8 cellular contexts compared by ENCODE assay signal in the genomic region with DNA sequence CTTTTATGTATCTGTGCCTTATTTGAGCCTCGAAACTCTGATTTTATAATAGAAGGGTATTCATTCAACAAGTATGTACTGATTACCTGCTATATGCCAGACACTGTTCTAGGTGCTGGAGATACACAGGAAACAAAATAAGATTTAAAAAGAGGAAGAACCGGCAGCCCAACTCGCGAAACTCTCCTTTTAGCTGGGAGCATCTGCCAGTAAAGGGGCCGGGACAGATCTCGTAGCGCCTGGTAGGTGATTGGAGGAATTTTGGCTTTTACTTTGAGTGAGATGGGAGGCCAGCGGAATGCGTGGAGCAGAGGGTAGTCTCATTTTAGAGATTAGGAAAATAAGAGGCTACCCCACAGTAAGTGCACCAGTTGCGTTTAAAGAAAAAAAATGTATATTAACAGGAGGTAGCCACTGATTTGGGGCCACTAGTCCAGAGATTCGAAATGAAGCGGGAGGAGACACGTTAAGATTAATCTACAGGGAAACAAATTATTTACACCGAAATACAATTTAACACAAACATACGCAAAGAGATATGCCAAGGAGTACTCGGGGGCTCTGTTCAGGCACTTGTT. TPM values are rescaled to one million over a fixed set of nuclear protein-coding genes. Genes with fewer than 3 reads are reported as not detected.
DNase-seq lines count a peak whose midpoint lies in the region; ATAC-seq and TF ChIP-seq lines count a peak whose summit lies in the region.

No MANE protein-coding gene starts in this region.

- in situ Hi-C loops in astrocyte of the cerebellum (cut with HindIII; ENCODE audit: low sequenced_read_pairs), result loop anchor here (25.0 kb wide), 1 partner anchor 596 kb away; no protein-coding TSS in a partner anchor

- H3K4me3 Mint-ChIP-seq in CD8-positive, alpha-beta T cell, result peak overlapping the region; percentile 92

- H3K4me1 ChIP-seq in CD8-positive, alpha-beta T cell (ENCODE audit: insufficient read depth, low read length), result peaks cover 27% of the 10 kb centered on the region

- ATAC-seq in CD8-positive, alpha-beta T cell, result peak; percentile 25
- ATAC-seq in GM19043 (IDR thresholded peaks at IDR 0.05; ENCODE audit: low read depth, unreplicated experiment), result peak; percentile 27
- ATAC-seq in HG03196 (IDR thresholded peaks at IDR 0.05; ENCODE audit: unreplicated experiment), result peak; percentile 33

- peak overlapping the region; percentile 93 for H3K27ac Mint-ChIP-seq in CD8-positive, alpha-beta T cell

- POLR2A ChIA-PET in CD8-positive, alpha-beta T cell (lab: Charles Lee), result interaction anchor here (0.5 to 2.2 kb wide), 5 partner anchors 11 to 207 kb away, joined by 3 to 10 read pairs (median 5); a partner anchor contains a TSS

- H3K9me3 ChIP-seq in CD8-positive, alpha-beta T cell (ENCODE audit: low read length), result no peaks in the 10 kb centered on the region

- peaks cover 9% of the 10 kb centered on the region for H3K9me3 Mint-ChIP-seq in CD8-positive, alpha-beta T cell

- no peaks in the 10 kb centered on the region for H3K27me3 Mint-ChIP-seq in CD8-positive, alpha-beta T cell (ENCODE audit: low read depth)

- H3K27ac ChIP-seq in CD8-positive, alpha-beta T cell (ENCODE audit: low read depth, low read length), result peak overlapping the region; percentile 85

- H3K27me3 ChIP-seq in CD8-positive, alpha-beta T cell (ENCODE audit: insufficient read depth, low read length), result no peaks in the 10 kb centered on the region

- H3K4me3 ChIP-seq in CD8-positive, alpha-beta T cell (ENCODE audit: low read depth, low read length), result peak overlapping the region; percentile 96
- H3K4me3 ChIP-seq in astrocyte of the cerebellum (ENCODE audit: low read depth, low read length), result peak overlapping the region; percentile 87

- no peaks in the 10 kb centered on the region for H3K36me3 ChIP-seq in CD8-positive, alpha-beta T cell (ENCODE audit: insufficient read depth, low read length)

- H3K36me3 Mint-ChIP-seq in CD8-positive, alpha-beta T cell, result peaks cover 12% of the 10 kb centered on the region

- no peak for TF ChIP-seq CTCF in CD8-positive, alpha-beta T cell (IDR thresholded peaks at IDR 0.05)
- no peak for TF ChIP-seq CTCF in astrocyte of the cerebellum (IDR thresholded peaks at IDR 0.05; ENCODE audit: low read depth, low read length, missing control alignments)

- peaks cover 29% of the 10 kb centered on the region for H3K4me1 Mint-ChIP-seq in CD8-positive, alpha-beta T cell (ENCODE audit: low read depth)

- intact Hi-C loops in CD8-positive, alpha-beta T cell (cut with DNase I, micrococcal nuclease), result loop anchor here (1.0 to 10.0 kb wide), 7 partner anchors 136 to 1759 kb away; a partner anchor contains a TSS
- intact Hi-C loops in posterior cingulate gyrus (cut with DNase I), result loop anchor here (10.0 kb wide), 3 partner anchors 59 to 469 kb away; a partner anchor contains a TSS

- CTCF ChIA-PET in CD8-positive, alpha-beta T cell (lab: Charles Lee), result interaction anchor here (3.3 kb wide), 1 partner anchor 28 kb away, joined by 15 read pairs; no protein-coding TSS in a partner anchor

- DNase-seq in CD8-positive, alpha-beta T cell, result peak in 5 of 7 experiments; percentile 5 to 50 (median 21)
- DNase-seq in RKO (ENCODE audit: low spot score) (peak; percentile 57), astrocyte of the cerebellum (ENCODE audit: low read depth) (no peak), hepatic stellate cell (ENCODE audit: low spot score) (peak; percentile 69), posterior cingulate gyrus (peak in 6 of 10 donors; percentile 17 to 85 (median 28))
- DNase-seq in NK-92 treated with Interleukin-12 subunit alpha and Interleukin-12 subunit beta, amount 100 ng/mL, for 24 hours (lab: John Stamatoyannopoulos, UW), result no peak

RNA-seq across cellular contexts. Expression of a gene that starts 0.5 kb away (rescaled TPM):
- total RNA-seq in CD8-positive, alpha-beta T cell, result 10 to 100 TPM; 44.2 to 48.9 TPM

Comparison
In these comparisons a context has a peak if more than half of its experiments do, and no peak if none do; other contexts are left out.
1. DNase-seq: peak in CD8-positive, alpha-beta T cell (5 of 7), RKO (single experiment), hepatic stellate cell (single experiment) and posterior cingulate gyrus (6 of 10); none in astrocyte of the cerebellum (single experiment) and NK-92 treated with Interleukin-12 subunit alpha and Interleukin-12 subunit beta, amount 100 ng/mL, for 24 hours (single experiment).
2. Peak in every context shown above with its lines, with median percentiles within 50 percentile points of each other: ATAC-seq.